13 cellular contexts compared by ENCODE assay signal in the genomic region with DNA sequence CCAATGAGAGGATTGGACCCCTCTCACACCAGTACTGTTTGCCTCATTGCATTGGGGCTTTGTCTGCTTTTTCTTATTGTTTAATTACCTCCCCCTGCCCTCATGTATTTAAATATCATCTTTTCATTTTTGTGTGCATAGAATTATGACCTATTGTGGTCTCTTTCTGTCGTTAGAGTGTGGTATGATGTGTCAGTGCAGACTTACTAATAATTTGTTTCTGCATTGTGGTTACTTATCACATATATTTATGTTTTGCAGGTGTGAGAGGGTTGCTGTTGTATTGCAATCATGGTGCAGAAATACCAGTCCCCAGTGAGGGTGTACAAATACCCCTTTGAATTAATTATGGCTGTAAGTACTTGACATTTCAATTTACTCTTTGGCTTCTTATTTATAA. TPM values are rescaled to one million over a fixed set of nuclear protein-coding genes. Genes with fewer than 3 reads are reported as not detected.
DNase-seq lines count a peak whose midpoint lies in the region; ATAC-seq and TF ChIP-seq lines count a peak whose summit lies in the region.
"Had no signal": no experiment of that assay in that cellular context is flagged by ENCODE, and none has a peak within 500 bp of the region (broad histone marks: within the 10 kb centered on the region; RNA-seq: fewer than 3 reads in every experiment).

No MANE protein-coding gene starts in this region.

- no peaks in the 10 kb centered on the region for H3K9me3 ChIP-seq in lung (ENCODE audit: control insufficient read depth in 2 of 2, insufficient read depth in 1 of 2, low read length in 1 of 2)

- H3K4me3 Mint-ChIP-seq in activated naive CD8-positive, alpha-beta T cell, result peak overlapping the region; percentile 15
- no peak overlapping the region for H3K4me3 Mint-ChIP-seq in activated naive CD8-positive, alpha-beta T cell treated with anti-CD3 and anti-CD28 coated beads for 36 hours
- peak overlapping the region; percentile 20 for H3K4me3 Mint-ChIP-seq in activated naive CD8-positive, alpha-beta T cell treated with anti-CD3 and anti-CD28 coated beads, Interleukin-2, amount 50 U/mL, for 24 hours
- peak overlapping the region; percentile 53 for H3K4me3 Mint-ChIP-seq in type B pancreatic cell

- H3K4me1 ChIP-seq in lung (ENCODE audit: control insufficient read depth in 2 of 2, insufficient read depth in 2 of 2, low read length in 2 of 2), result peaks cover 4 to 15% of the 10 kb centered on the region in 2 donors

- no peaks in the 10 kb centered on the region for H3K9me3 Mint-ChIP-seq in activated naive CD8-positive, alpha-beta T cell (ENCODE audit: low read depth)
- peaks cover 3% of the 10 kb centered on the region for H3K9me3 Mint-ChIP-seq in activated naive CD8-positive, alpha-beta T cell treated with anti-CD3 and anti-CD28 coated beads for 36 hours
- no peaks in the 10 kb centered on the region for H3K9me3 Mint-ChIP-seq in activated naive CD8-positive, alpha-beta T cell treated with anti-CD3 and anti-CD28 coated beads, Interleukin-2, amount 50 U/mL, for 24 hours
- no peaks in the 10 kb centered on the region for H3K9me3 Mint-ChIP-seq in type B pancreatic cell

- no peaks in the 10 kb centered on the region for H3K27me3 ChIP-seq in lung (ENCODE audit: control insufficient read depth, insufficient read depth)
- H3K27me3 ChIP-seq: SJSA1 had no signal

- TF ChIP-seq CTCF in lung (IDR thresholded peaks at IDR 0.05; ENCODE audit: control extremely low read depth, extremely low read depth) (no peak), type B pancreatic cell (conservative IDR thresholded peaks at IDR 0.05) (no peak)

- no peak for ATAC-seq in activated naive CD8-positive, alpha-beta T cell treated with anti-CD3 and anti-CD28 coated beads, Interleukin-2, amount 50 U/mL, for 24 hours
- ATAC-seq in lung (ENCODE audit: insufficient read depth, low FRiP score) (no peak), GM21723 (IDR thresholded peaks at IDR 0.05; ENCODE audit: unreplicated experiment) (no peak), HG03135 (IDR thresholded peaks at IDR 0.05; ENCODE audit: unreplicated experiment) (no peak)

- peak overlapping the region; percentile 13 for H3K27ac Mint-ChIP-seq in activated naive CD8-positive, alpha-beta T cell
- H3K27ac Mint-ChIP-seq in activated naive CD8-positive, alpha-beta T cell treated with anti-CD3 and anti-CD28 coated beads for 36 hours, result no peak overlapping the region
- H3K27ac Mint-ChIP-seq in activated naive CD8-positive, alpha-beta T cell treated with anti-CD3 and anti-CD28 coated beads, Interleukin-2, amount 50 U/mL, for 24 hours, result no peak overlapping the region
- no peak overlapping the region for H3K27ac Mint-ChIP-seq in type B pancreatic cell

- H3K4me3 ChIP-seq in lung, result peak overlapping the region; percentile 1
- H3K4me3 ChIP-seq: SJSA1 had no signal

- H3K27ac ChIP-seq in lung (ENCODE audit: low read depth in 1 of 2, low read length in 1 of 2), result peak overlapping the region in 1 of 2 donors; percentile 31
- H3K27ac ChIP-seq: SJSA1 had no signal

- peaks cover 9% of the 10 kb centered on the region for H3K36me3 Mint-ChIP-seq in activated naive CD8-positive, alpha-beta T cell
- H3K36me3 Mint-ChIP-seq in activated naive CD8-positive, alpha-beta T cell treated with anti-CD3 and anti-CD28 coated beads for 36 hours, result peaks cover 31% of the 10 kb centered on the region
- peaks cover 46% of the 10 kb centered on the region for H3K36me3 Mint-ChIP-seq in activated naive CD8-positive, alpha-beta T cell treated with anti-CD3 and anti-CD28 coated beads, Interleukin-2, amount 50 U/mL, for 24 hours (ENCODE audit: low read depth)
- peaks cover 16% of the 10 kb centered on the region for H3K36me3 Mint-ChIP-seq in type B pancreatic cell

- H3K36me3 ChIP-seq in lung (ENCODE audit: control insufficient read depth in 2 of 2, insufficient read depth in 2 of 2, low read length in 2 of 2), result peaks cover 7 to 12% of the 10 kb centered on the region in 2 donors

- H3K4me1 Mint-ChIP-seq in activated naive CD8-positive, alpha-beta T cell (ENCODE audit: low read depth), result peaks cover 56% of the 10 kb centered on the region
- H3K4me1 Mint-ChIP-seq in activated naive CD8-positive, alpha-beta T cell treated with anti-CD3 and anti-CD28 coated beads for 36 hours, result peaks cover 50% of the 10 kb centered on the region
- H3K4me1 Mint-ChIP-seq in activated naive CD8-positive, alpha-beta T cell treated with anti-CD3 and anti-CD28 coated beads, Interleukin-2, amount 50 U/mL, for 24 hours, result peaks cover 70% of the 10 kb centered on the region
- peaks cover 39% of the 10 kb centered on the region for H3K4me1 Mint-ChIP-seq in type B pancreatic cell (ENCODE audit: unreplicated experiment)

- 44 to 45% methylated on average over 1 of the region's 1 CpG for WGBS in lung, 2 donors

- no peak for DNase-seq in activated naive CD8-positive, alpha-beta T cell treated with anti-CD3 and anti-CD28 coated beads for 36 hours
- no peak for DNase-seq in activated naive CD8-positive, alpha-beta T cell treated with anti-CD3 and anti-CD28 coated beads, Interleukin-2, amount 50 U/mL, for 24 hours
- DNase-seq in lung (ENCODE audit: low spot score) (no peak), type B pancreatic cell (ENCODE audit: extremely low spot score, unreplicated experiment) (no peak), glomerular visceral epithelial cell (ENCODE audit: extremely low spot score) (no peak)
- DNase-seq: central memory CD4-positive, alpha-beta T cell; naive B cell; NCI-H226; trophoblast cell had no signal

- H3K27me3 Mint-ChIP-seq in activated naive CD8-positive, alpha-beta T cell, result no peaks in the 10 kb centered on the region
- H3K27me3 Mint-ChIP-seq in activated naive CD8-positive, alpha-beta T cell treated with anti-CD3 and anti-CD28 coated beads for 36 hours, result no peaks in the 10 kb centered on the region
- no peaks in the 10 kb centered on the region for H3K27me3 Mint-ChIP-seq in activated naive CD8-positive, alpha-beta T cell treated with anti-CD3 and anti-CD28 coated beads, Interleukin-2, amount 50 U/mL, for 24 hours
- H3K27me3 Mint-ChIP-seq in type B pancreatic cell, result no peaks in the 10 kb centered on the region
- H3K27me3 Mint-ChIP-seq: naive B cell had no signal

RNA-seq across cellular contexts. Expression of a gene that starts 2.5 kb away (rescaled TPM):
- 10 to 100 TPM; 56.9 to 59.6 TPM for total RNA-seq in activated naive CD8-positive, alpha-beta T cell treated with anti-CD3 and anti-CD28 coated beads for 36 hours
- total RNA-seq in lung (100 to 1,000 TPM; 156 to 171 TPM), type B pancreatic cell (ENCODE audit: low replicate concordance) (42.3 and 74.9 TPM in 2 replicates)
- polyA plus RNA-seq in lung, result 100 to 1,000 TPM in 1 of 2 donors, 10 to 100 TPM in 1; 41.6 to 114 TPM
